Comparison of ENCODE assay signal across 7 cellular contexts in genomic region chr12:114722176-114722575, GRCh38. TPM values are rescaled to one million over a fixed set of nuclear protein-coding genes. Genes with fewer than 3 reads are reported as not detected.
"Had no signal": no experiment of that assay in that cellular context is flagged by ENCODE, and none has a peak within 500 bp of the region (broad histone marks: within the 10 kb centered on the region; RNA-seq: fewer than 3 reads in every experiment).

No MANE protein-coding gene starts in this region.

RNA-seq across cellular contexts. Expression of gene TBX3, which starts 38.2 kb away (rescaled TPM):
- total RNA-seq: activated naive CD4-positive, alpha-beta T cell treated with anti-CD3 and anti-CD28 coated beads for 36 hours; activated naive CD4-positive, alpha-beta T cell treated with anti-CD3 and anti-CD28 coated beads, Interleukin-2, amount 50 U/mL, for 72 hours; activated naive CD8-positive, alpha-beta T cell treated with anti-CD3 and anti-CD28 coated beads for 36 hours; activated naive CD8-positive, alpha-beta T cell treated with anti-CD3 and anti-CD28 coated beads, Interleukin-2, amount 10 ng/mL, durations not matched to agents 7 days and 5 days; activated T-helper 1 cell treated with anti-CD3 and anti-CD28 coated beads, Interleukin-12 subunit alpha, Interleukin-12 subunit beta, Interleukin-2, Interleukin-4 antibody, amounts not matched to agents 30 ng/mL and 10 ng/mL and 1 ng/mL, durations not matched to agents 14 hours and 24 hours and 36 hours; activated T-helper 17 cell treated with anti-CD3 and anti-CD28 coated beads, Interleukin-2, amount 50 U/mL, for 72 hours; activated T-helper 2 cell treated with anti-CD3 and anti-CD28 coated beads, Interferon-gamma antibody, Interleukin-2, Interleukin-4, amounts not matched to agents 10 μg/mL and 5 μg/mL and 100 μg/mL, durations not matched to agents 14 hours and 24 hours and 36 hours had no signal
